ENCODE assay signal across 9 cellular contexts in the genomic region with DNA sequence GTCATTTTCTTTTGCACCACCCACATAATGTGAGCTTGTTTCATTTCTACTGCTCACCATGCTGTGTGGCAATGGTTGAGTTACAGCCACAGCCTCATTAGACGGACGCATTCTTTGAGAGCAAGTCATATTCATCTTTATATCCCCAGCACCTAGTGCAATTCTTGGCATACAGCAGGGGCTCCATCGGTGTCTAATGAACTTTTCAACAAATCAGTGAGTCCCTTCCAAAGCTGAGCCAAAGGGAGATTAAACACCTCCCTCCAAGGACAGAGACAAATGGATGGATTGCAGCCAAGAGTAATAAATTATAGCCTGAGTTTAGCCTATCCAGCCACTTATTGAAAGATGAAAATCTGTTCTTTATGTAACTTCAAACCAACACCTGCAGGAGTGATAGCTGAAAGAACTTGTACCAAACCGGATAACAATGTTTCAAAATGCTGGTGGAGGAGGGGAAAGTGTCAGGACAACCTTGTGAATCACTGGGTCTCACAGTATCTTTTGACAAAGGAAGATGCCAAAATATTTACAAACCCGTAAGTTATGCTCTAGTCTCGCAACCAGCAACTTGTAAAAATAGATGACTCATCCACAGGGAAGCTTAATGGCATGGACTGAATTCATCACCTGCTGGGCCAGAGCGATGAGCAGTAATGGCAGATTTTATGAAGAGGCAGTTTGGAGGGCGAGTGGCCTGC.
DNase-seq lines count a peak whose midpoint lies in the region; ATAC-seq and TF ChIP-seq lines count a peak whose summit lies in the region.
"Had no signal": no experiment of that assay in that cellular context is flagged by ENCODE, and none has a peak within 500 bp of the region (broad histone marks: within the 10 kb centered on the region; RNA-seq: fewer than 3 reads in every experiment).

No MANE protein-coding gene starts in this region.

- no peaks in the 10 kb centered on the region for H3K4me1 ChIP-seq in spleen

- H3K36me3 ChIP-seq in BJ (ENCODE audit: control insufficient read depth, insufficient read depth, low read length) (no peaks in the 10 kb centered on the region), spleen (no peaks in the 10 kb centered on the region)

- H3K9me3 ChIP-seq in spleen: no peaks in the 10 kb centered on the region

- H3K27ac ChIP-seq in spleen: no peak overlapping the region
- H3K27ac ChIP-seq: HL-60 had no signal

- H3K27me3 ChIP-seq in BJ (ENCODE audit: control insufficient read depth, insufficient read depth, low read length) (peaks cover 15% of the 10 kb centered on the region), spleen (replicated peaks in 1 of 7) (peaks cover 0 to 20% (median 0%) of the 10 kb centered on the region in 7 donors)

- intact Hi-C loops in spleen (cut with DNase I; ENCODE audit: low total_unique reads): no loop called here

- no peak for TF ChIP-seq POLR2A in spleen (IDR thresholded peaks at IDR 0.05)

- WGBS in spleen, 5 donors: 73 to 84% (median 78%) methylated on average over 8 of the region's 8 CpGs

- ATAC-seq in HG03439 (IDR thresholded peaks at IDR 0.05; ENCODE audit: unreplicated experiment): no peak
- no peak for ATAC-seq in HG03565 (IDR thresholded peaks at IDR 0.05; ENCODE audit: unreplicated experiment)

- H3K4me3 ChIP-seq in BJ (ENCODE audit: low read depth, low read length) (no peak overlapping the region), spleen (no peak overlapping the region)

- TF ChIP-seq CTCF in BJ (IDR thresholded peaks at IDR 0.05; ENCODE audit: insufficient read depth, low read depth, low read length): no peak
- TF ChIP-seq CTCF in spleen (IDR thresholded peaks at IDR 0.05 in 8 of 11, conservative IDR thresholded peaks at IDR 0.05 in 3 of 11): no peak

- POLR2A ChIA-PET in BJ (lab: Charles Lee): no interaction called here

- CTCF ChIA-PET in BJ (lab: Yijun Ruan, JAX): interaction anchor here (0.5 to 1.9 kb wide), 5 partner anchors 10 to 120 kb away, joined by 3 to 5 read pairs (median 3); no protein-coding TSS in a partner anchor

- peak; percentile 92 for DNase-seq in BJ (ENCODE audit: low read depth)
- peak; percentile 74 for DNase-seq in NCI-H128 (lab: John Stamatoyannopoulos, UW; ENCODE audit: unreplicated experiment)
- peak; percentile 40 for DNase-seq in T1000 (lab: John Stamatoyannopoulos, UW)
- peak; percentile 78 for DNase-seq in kidney tubule cell (ENCODE audit: low spot score)
- no peak for DNase-seq in activated CD4-positive, CD25-positive, alpha-beta regulatory T cell treated with anti-CD3 and anti-CD28 coated beads, Interleukin-2, amount 50 U/mL, for 72 hours
- no peak for DNase-seq in spleen

Comparison
In these comparisons a context has a peak if more than half of its experiments do, and no peak if none do; other contexts are left out.
1. DNase-seq: peak in BJ (single experiment), NCI-H128 (single experiment), T1000 (single experiment) and kidney tubule cell (single experiment); none in activated CD4-positive, CD25-positive, alpha-beta regulatory T cell treated with anti-CD3 and anti-CD28 coated beads, Interleukin-2, amount 50 U/mL, for 72 hours (single experiment) and spleen (single experiment).